ENCODE assay signal across 9 cellular contexts in genomic region chr16:57533618-57534336, GRCh38. TPM values are rescaled to one million over a fixed set of nuclear protein-coding genes. Genes with fewer than 3 reads are reported as not detected.
DNase-seq lines count a peak whose midpoint lies in the region; ATAC-seq, FAIRE-seq and TF ChIP-seq lines count a peak whose summit lies in the region.
"Had no signal": no experiment of that assay in that cellular context is flagged by ENCODE, and none has a peak within 500 bp of the region (broad histone marks: within the 10 kb centered on the region; RNA-seq: fewer than 3 reads in every experiment).

No MANE protein-coding gene starts in this region.

- H3K4me3 ChIP-seq in cardiac muscle cell (no peak overlapping the region), left lung (no peak overlapping the region)

- H3K27ac ChIP-seq in cardiac muscle cell: peak overlapping the region; percentile 42
- H3K27ac ChIP-seq in left lung: peak overlapping the region; percentile 13 to 29

- DNase-seq in cardiac muscle cell (ENCODE audit: low read depth in 1 of 2, low spot score in 1 of 2) (peak in 1 of 2 donors; percentile 63), left ventricle myocardium superior (no peak), left lung (peak; percentile 61 to 66), urothelium cell line (ENCODE audit: low spot score) (no peak), NCI-H1092 treated with DMSO at 0.1 percent for 48 hours (lab: John Stamatoyannopoulos, UW) (no peak)
- peak; percentile 51 for DNase-seq in activated naive CD4-positive, alpha-beta T cell treated with anti-CD3 and anti-CD28 coated beads for 36 hours
- no peak for DNase-seq in activated effector memory CD4-positive, alpha-beta T cell treated with Interleukin-2 at 50 U/mL for 16 hours

- H3K27me3 ChIP-seq in cardiac muscle cell (no peaks in the 10 kb centered on the region), left lung (peaks cover 0 to 68% of the 10 kb centered on the region in 2 donors)

- H3K36me3 Mint-ChIP-seq in activated naive CD4-positive, alpha-beta T cell treated with anti-CD3 and anti-CD28 coated beads for 36 hours (ENCODE audit: low read depth): no peaks in the 10 kb centered on the region

- peak overlapping the region; percentile 43 for H3K4me3 Mint-ChIP-seq in activated naive CD4-positive, alpha-beta T cell treated with anti-CD3 and anti-CD28 coated beads for 36 hours

- H3K9me3 Mint-ChIP-seq in activated naive CD4-positive, alpha-beta T cell treated with anti-CD3 and anti-CD28 coated beads for 36 hours: no peaks in the 10 kb centered on the region

- CTCF ChIA-PET in activated naive CD4-positive, alpha-beta T cell treated with anti-CD3 and anti-CD28 coated beads for 36 hours (lab: Charles Lee): interaction anchor here (6.4 kb wide), 1 partner anchor 15 kb away, joined by 35 read pairs; no protein-coding TSS in a partner anchor

- peaks cover 79% of the 10 kb centered on the region for H3K4me1 Mint-ChIP-seq in activated naive CD4-positive, alpha-beta T cell treated with anti-CD3 and anti-CD28 coated beads for 36 hours (ENCODE audit: low read depth)

- intact Hi-C loops in left ventricle myocardium superior (cut with micrococcal nuclease) (no loop called here), left lung (cut with DNase I) (no loop called here)
- intact Hi-C loops in activated naive CD4-positive, alpha-beta T cell treated with anti-CD3 and anti-CD28 coated beads for 36 hours (cut with micrococcal nuclease): loop anchor here (10.0 kb wide), 4 partner anchors 409 to 599 kb away; partner anchors contain the start of genes CFAP20 and HERPUD1

- peak; percentile 75 for FAIRE-seq in urothelium cell line (lab: Jason Lieb, UNC)
- FAIRE-seq: islet of Langerhans had no signal

- no peaks in the 10 kb centered on the region for H3K36me3 ChIP-seq in cardiac muscle cell
- no peaks in the 10 kb centered on the region for H3K36me3 ChIP-seq in left lung

- H3K9me3 ChIP-seq in cardiac muscle cell (ENCODE audit: low read depth) (no peaks in the 10 kb centered on the region), left lung (no peaks in the 10 kb centered on the region)

- H3K27ac Mint-ChIP-seq in activated naive CD4-positive, alpha-beta T cell treated with anti-CD3 and anti-CD28 coated beads for 36 hours: peak overlapping the region; percentile 50

- TF ChIP-seq CTCF in cardiac muscle cell (IDR thresholded peaks at IDR 0.05; ENCODE audit: low read depth, low read length) (no peak), left lung (IDR thresholded peaks at IDR 0.05) (no peak)

- ATAC-seq in left ventricle myocardium superior (no peak), left lung (no peak), GM18520 (IDR thresholded peaks at IDR 0.05; ENCODE audit: unreplicated experiment) (no peak)

- H3K4me1 ChIP-seq in cardiac muscle cell (ENCODE audit: low read depth) (peaks cover 23% of the 10 kb centered on the region), left lung (peaks cover 17 to 70% of the 10 kb centered on the region in 2 donors)

- no peaks in the 10 kb centered on the region for H3K27me3 Mint-ChIP-seq in activated naive CD4-positive, alpha-beta T cell treated with anti-CD3 and anti-CD28 coated beads for 36 hours (ENCODE audit: low read depth)

RNA-seq across cellular contexts. Expression of gene CCDC102A, which starts 2.6 kb away (rescaled TPM):
- total RNA-seq in cardiac muscle cell (41.3 and 51.9 TPM in 2 replicates), left ventricle myocardium superior (13.2 TPM), left lung (1 to 10 TPM; 5.2 to 9.3 TPM)
- polyA plus RNA-seq in cardiac muscle cell: 30.1 and 43.8 TPM in 2 replicates
- total RNA-seq in activated naive CD4-positive, alpha-beta T cell treated with anti-CD3 and anti-CD28 coated beads for 36 hours: 1 to 10 TPM; 7.1 to 7.7 TPM

RNA-seq across cellular contexts. Expression of gene ADGRG5, which starts 8.7 kb away (rescaled TPM):
- not detected in 2 replicates for total RNA-seq in cardiac muscle cell
- polyA plus RNA-seq in cardiac muscle cell: 0.05 TPM in 1 of 2 replicates, not detected in the other
- total RNA-seq in left ventricle myocardium superior: not detected
- 1 to 10 TPM; 1.0 to 1.2 TPM for total RNA-seq in activated naive CD4-positive, alpha-beta T cell treated with anti-CD3 and anti-CD28 coated beads for 36 hours
- under 1 TPM; 0.92 to 0.99 TPM for total RNA-seq in left lung

RNA-seq across cellular contexts. Expression of gene DOK4, which starts 47.5 kb away (rescaled TPM):
- total RNA-seq in cardiac muscle cell (1,502 and 2,409 TPM in 2 replicates), left ventricle myocardium superior (9.1 TPM), left lung (100 to 1,000 TPM in 1 of 2 donors, 10 to 100 TPM in 1; 41.8 to 108 TPM)
- 1,563 and 2,826 TPM in 2 replicates for polyA plus RNA-seq in cardiac muscle cell
- total RNA-seq in activated naive CD4-positive, alpha-beta T cell treated with anti-CD3 and anti-CD28 coated beads for 36 hours: 1 to 10 TPM; 5.0 to 6.2 TPM

Comparison
In these comparisons a context has a peak if more than half of its experiments do, and no peak if none do; other contexts are left out.
1. RNA of gene DOK4, which starts 47.5 kb away (total RNA-seq): 1,502 to 2,409 TPM in cardiac muscle cell; 41.8 to 108 TPM in left lung, 9.1 TPM in left ventricle myocardium superior (single experiment) and 5.0 to 6.2 TPM in activated naive CD4-positive, alpha-beta T cell treated with anti-CD3 and anti-CD28 coated beads for 36 hours; every median in the first group is over 10 times any median in the second.
2. DNase-seq: peak in activated naive CD4-positive, alpha-beta T cell treated with anti-CD3 and anti-CD28 coated beads for 36 hours (single experiment) and left lung (2 of 2); none in left ventricle myocardium superior (single experiment), urothelium cell line (single experiment), activated effector memory CD4-positive, alpha-beta T cell treated with Interleukin-2 at 50 U/mL for 16 hours (single experiment) and NCI-H1092 treated with DMSO at 0.1 percent for 48 hours (single experiment).